In genomic region chr3:10757821-10758130, GRCh38 we compare ENCODE assay signal across 24 cellular contexts. TPM values are rescaled to one million over a fixed set of nuclear protein-coding genes. Genes with fewer than 3 reads are reported as not detected.
DNase-seq lines count a peak whose midpoint lies in the region; ATAC-seq and TF ChIP-seq lines count a peak whose summit lies in the region.
"Had no signal": no experiment of that assay in that cellular context is flagged by ENCODE, and none has a peak within 500 bp of the region (broad histone marks: within the 10 kb centered on the region; RNA-seq: fewer than 3 reads in every experiment).

No MANE protein-coding gene starts in this region.

- H3K4me3 Mint-ChIP-seq in activated CD8-positive, alpha-beta T cell treated with anti-CD3 and anti-CD28 coated beads for 36 hours = no peak overlapping the region
- no peak overlapping the region for H3K4me3 Mint-ChIP-seq in activated CD8-positive, alpha-beta T cell treated with anti-CD3 and anti-CD28 coated beads, Interleukin-2, amount 10 ng/mL, durations not matched to agents 7 days and 5 days
- H3K4me3 Mint-ChIP-seq: naive thymus-derived CD8-positive, alpha-beta T cell had no signal

- in situ Hi-C loops in GM13976 (cut with MboI; ENCODE audit: low sequenced_read_pairs, unreplicated experiment) = no loop called here

- POLR2A ChIA-PET in activated CD8-positive, alpha-beta T cell treated with anti-CD3 and anti-CD28 coated beads for 36 hours (lab: Charles Lee) = interaction anchor here (1.2 kb wide), 1 partner anchor 11 kb away, joined by 3 read pairs; no protein-coding TSS in a partner anchor
- POLR2A ChIA-PET in activated CD8-positive, alpha-beta T cell treated with anti-CD3 and anti-CD28 coated beads, Interleukin-2, amount 10 ng/mL, durations not matched to agents 7 days and 5 days (lab: Charles Lee) = no interaction called here

- no peak overlapping the region for H3K27ac Mint-ChIP-seq in activated CD8-positive, alpha-beta T cell treated with anti-CD3 and anti-CD28 coated beads for 36 hours
- no peak overlapping the region for H3K27ac Mint-ChIP-seq in activated CD8-positive, alpha-beta T cell treated with anti-CD3 and anti-CD28 coated beads, Interleukin-2, amount 10 ng/mL, durations not matched to agents 7 days and 5 days
- H3K27ac Mint-ChIP-seq: CD8-positive, alpha-beta memory T cell; naive thymus-derived CD8-positive, alpha-beta T cell had no signal

- H3K4me1 Mint-ChIP-seq in activated CD8-positive, alpha-beta T cell treated with anti-CD3 and anti-CD28 coated beads for 36 hours (ENCODE audit: low read depth) = peaks cover 3% of the 10 kb centered on the region
- H3K4me1 Mint-ChIP-seq in activated CD8-positive, alpha-beta T cell treated with anti-CD3 and anti-CD28 coated beads, Interleukin-2, amount 10 ng/mL, durations not matched to agents 7 days and 5 days (ENCODE audit: low read depth) = no peaks in the 10 kb centered on the region
- H3K4me1 Mint-ChIP-seq: CD8-positive, alpha-beta memory T cell; naive thymus-derived CD8-positive, alpha-beta T cell had no signal

- peak; percentile 55 for ATAC-seq in activated CD8-positive, alpha-beta T cell treated with anti-CD3 and anti-CD28 coated beads for 36 hours
- ATAC-seq in activated CD8-positive, alpha-beta T cell treated with anti-CD3 and anti-CD28 coated beads, Interleukin-2, amount 10 ng/mL, durations not matched to agents 7 days and 5 days = no peak
- ATAC-seq in HG03108 (IDR thresholded peaks at IDR 0.05; ENCODE audit: unreplicated experiment) = no peak
- ATAC-seq: naive thymus-derived CD8-positive, alpha-beta T cell had no signal

- no peak overlapping the region for H3K4me3 ChIP-seq in fibroblast of the aortic adventitia (ENCODE audit: low read depth, low read length)
- H3K4me3 ChIP-seq: dorsolateral prefrontal cortex, prostate gland, SJCRH30 had no signal

- TF ChIP-seq CTCF in activated CD8-positive, alpha-beta T cell treated with anti-CD3 and anti-CD28 coated beads for 36 hours (IDR thresholded peaks at IDR 0.05) = no peak
- no peak for TF ChIP-seq CTCF in fibroblast of the aortic adventitia (IDR thresholded peaks at IDR 0.05; ENCODE audit: insufficient read depth, low read length)
- TF ChIP-seq CTCF in GM13976 (IDR thresholded peaks at IDR 0.05; ENCODE audit: borderline replicate concordance, control extremely low read depth, extremely low read depth, insufficient read depth, missing control alignments) = no peak

- H3K27me3 Mint-ChIP-seq in activated CD8-positive, alpha-beta T cell treated with anti-CD3 and anti-CD28 coated beads for 36 hours = peaks cover 48% of the 10 kb centered on the region
- peaks cover 5% of the 10 kb centered on the region for H3K27me3 Mint-ChIP-seq in activated CD8-positive, alpha-beta T cell treated with anti-CD3 and anti-CD28 coated beads, Interleukin-2, amount 10 ng/mL, durations not matched to agents 7 days and 5 days (ENCODE audit: low read depth)

- intact Hi-C loops in activated CD8-positive, alpha-beta T cell treated with anti-CD3 and anti-CD28 coated beads for 36 hours (cut with micrococcal nuclease) = loop anchor here (2.0 to 5.0 kb wide), 2 partner anchors 125 to 300 kb away; no protein-coding TSS in a partner anchor

- H3K9me3 Mint-ChIP-seq in activated CD8-positive, alpha-beta T cell treated with anti-CD3 and anti-CD28 coated beads for 36 hours = no peaks in the 10 kb centered on the region
- H3K9me3 Mint-ChIP-seq in activated CD8-positive, alpha-beta T cell treated with anti-CD3 and anti-CD28 coated beads, Interleukin-2, amount 10 ng/mL, durations not matched to agents 7 days and 5 days (ENCODE audit: insufficient read depth) = no peaks in the 10 kb centered on the region

- CTCF ChIA-PET in activated CD8-positive, alpha-beta T cell treated with anti-CD3 and anti-CD28 coated beads for 36 hours (lab: Charles Lee) = interaction anchor here (1.1 to 8.1 kb wide), 15 partner anchors 10 to 577 kb away, joined by 3 to 60 read pairs (median 14); no protein-coding TSS in a partner anchor
- CTCF ChIA-PET in activated CD8-positive, alpha-beta T cell treated with anti-CD3 and anti-CD28 coated beads, Interleukin-2, amount 10 ng/mL, durations not matched to agents 7 days and 5 days (lab: Charles Lee) = interaction anchor here (1.3 to 2.3 kb wide), 6 partner anchors 9 to 303 kb away, joined by 3 to 14 read pairs (median 9); no protein-coding TSS in a partner anchor

- DNase-seq in activated CD8-positive, alpha-beta T cell treated with anti-CD3 and anti-CD28 coated beads for 36 hours = peak; percentile 41
- no peak for DNase-seq in activated CD8-positive, alpha-beta T cell treated with anti-CD3 and anti-CD28 coated beads, Interleukin-2, amount 10 ng/mL, durations not matched to agents 7 days and 5 days
- DNase-seq in ELR (ENCODE audit: low read depth) (peak; percentile 1), fibroblast of the aortic adventitia (ENCODE audit: low read depth) (peak; percentile 6), GM13976 (ENCODE audit: low spot score) (no peak), HK-2 (ENCODE audit: unreplicated experiment) (no peak)
- peak; percentile 62 for DNase-seq in activated CD8-positive, alpha-beta memory T cell treated with anti-CD3 and anti-CD28 coated beads, Interleukin-2, amount 50 U/mL, for 48 hours
- DNase-seq: activated gamma-delta T cell; CD8-positive, alpha-beta memory T cell; dorsolateral prefrontal cortex; islet precursor cell; Kasumi-1; MV-4-11; naive thymus-derived CD8-positive, alpha-beta T cell; NCI-H1436 treated with DMSO at 0.1 percent for 48 hours; NCI-H2107; NCI-H446 treated with DMSO at 0.1 percent for 48 hours; NCI-H82; SJCRH30; trophoblast cell had no signal

- H3K36me3 Mint-ChIP-seq in activated CD8-positive, alpha-beta T cell treated with anti-CD3 and anti-CD28 coated beads for 36 hours (ENCODE audit: low read depth) = no peaks in the 10 kb centered on the region
- H3K36me3 Mint-ChIP-seq in activated CD8-positive, alpha-beta T cell treated with anti-CD3 and anti-CD28 coated beads, Interleukin-2, amount 10 ng/mL, durations not matched to agents 7 days and 5 days (ENCODE audit: low read depth) = no peaks in the 10 kb centered on the region
- H3K36me3 Mint-ChIP-seq: brain; CD8-positive, alpha-beta memory T cell had no signal

RNA-seq across cellular contexts. Expression of gene SLC6A11, which starts 58.3 kb away (rescaled TPM):
- not detected for total RNA-seq in activated CD8-positive, alpha-beta T cell treated with anti-CD3 and anti-CD28 coated beads for 36 hours
- total RNA-seq in activated CD8-positive, alpha-beta T cell treated with anti-CD3 and anti-CD28 coated beads, Interleukin-2, amount 10 ng/mL, durations not matched to agents 7 days and 5 days = not detected
- not detected in 2 replicates for total RNA-seq in fibroblast of the aortic adventitia (ENCODE audit: low replicate concordance)
- total RNA-seq: A673; CD8-positive, alpha-beta memory T cell; naive thymus-derived CD8-positive, alpha-beta T cell; SJCRH30 had no signal

Comparison
In these comparisons a context has a peak if more than half of its experiments do, and no peak if none do; other contexts are left out.
1. DNase-seq: peak in activated CD8-positive, alpha-beta T cell treated with anti-CD3 and anti-CD28 coated beads for 36 hours (single experiment), ELR (single experiment), activated CD8-positive, alpha-beta memory T cell treated with anti-CD3 and anti-CD28 coated beads, Interleukin-2, amount 50 U/mL, for 48 hours (single experiment) and fibroblast of the aortic adventitia (single experiment); none in activated CD8-positive, alpha-beta T cell treated with anti-CD3 and anti-CD28 coated beads, Interleukin-2, amount 10 ng/mL, durations not matched to agents 7 days and 5 days (single experiment), GM13976 (single experiment) and HK-2 (single experiment).